Comparison of ENCODE assay signal across 1 cellular context in genomic region chr6:170554086-170554887, GRCh38.
TF ChIP-seq lines count a peak whose summit lies in the region.

TSS of gene TBP (plus strand) at chr6:170554369. CDS start at chr6:170557030, 2,661 bp downstream.

TF ChIP-seq in GM12878, 131 proteins besides CTCF, POLR2A, EP300 and RAD21 (continued from another document and continues in another):
- TF ChIP-seq PAX8 (IDR thresholded peaks at IDR 0.05) (no peak), ZZZ3 (IDR thresholded peaks at IDR 0.05; ENCODE audit: control insufficient read depth, insufficient read length, low read depth) (no peak), RB1 (IDR thresholded peaks at IDR 0.05; ENCODE audit: borderline replicate concordance) (peak; percentile 23; the same call in 1 of the 2 replicates), CREB1 (IDR thresholded peaks at IDR 0.05; ENCODE audit: low read depth) (peak; percentile 99), CEBPB (IDR thresholded peaks at IDR 0.05; ENCODE audit: borderline replicate concordance in 1 of 2, low read depth in 2 of 2, low read length in 2 of 2) (no peak), JUND (IDR thresholded peaks at IDR 0.05; ENCODE audit: low read depth, low read length) (no peak), BCL11A (IDR thresholded peaks at IDR 0.05; ENCODE audit: low read depth, low read length) (no peak), SIX5 (IDR thresholded peaks at IDR 0.05; ENCODE audit: low read depth, low read length, severe bottlenecking) (peak; percentile 81), GATAD2B (conservative IDR thresholded peaks at IDR 0.05; ENCODE audit: low read depth) (peak; percentile 52), ESRRA (IDR thresholded peaks at IDR 0.05; ENCODE audit: low read length) (no peak), DPF2 (IDR thresholded peaks at IDR 0.05) (no peak), ATF2 (IDR thresholded peaks at IDR 0.05; ENCODE audit: low read length) (no peak), MEF2A (IDR thresholded peaks at IDR 0.05; ENCODE audit: insufficient read depth, low read depth, low read length) (no peak), CHD1 (IDR thresholded peaks at IDR 0.05; ENCODE audit: low read depth, low read length) (no peak), TARDBP (IDR thresholded peaks at IDR 0.05; ENCODE audit: borderline replicate concordance) (peak; percentile 74; the same call in 1 of the 2 replicates), STAT3 (IDR thresholded peaks at IDR 0.05; ENCODE audit: low read depth, low read length) (no peak), NFIC (IDR thresholded peaks at IDR 0.05; ENCODE audit: low read depth, low read length) (no peak), SP1 (IDR thresholded peaks at IDR 0.05; ENCODE audit: low read depth, low read length) (peak; percentile 77), CBX5 (IDR thresholded peaks at IDR 0.05; ENCODE audit: low read depth) (no peak), ASH2L (IDR thresholded peaks at IDR 0.05; ENCODE audit: borderline replicate concordance, low read depth) (no peak), GABPA (IDR thresholded peaks at IDR 0.05; ENCODE audit: low read depth) (peak; percentile 98), BHLHE40 (IDR thresholded peaks at IDR 0.05; ENCODE audit: borderline replicate concordance in 1 of 2, low read depth in 2 of 2, low read length in 1 of 2) (peak; percentile 39 to 69), MTA2 (IDR thresholded peaks at IDR 0.05; ENCODE audit: low read depth) (no peak; the same call in 1 of the 2 replicates), ZNF207 (IDR thresholded peaks at IDR 0.05; ENCODE audit: borderline replicate concordance) (no peak), ATF7 (IDR thresholded peaks at IDR 0.05; ENCODE audit: low read depth) (peak; percentile 77), JUNB (IDR thresholded peaks at IDR 0.05) (no peak), HDAC6 (IDR thresholded peaks at IDR 0.05; ENCODE audit: unreplicated experiment) (no peak), ZBED1 (IDR thresholded peaks at IDR 0.05; ENCODE audit: borderline replicate concordance) (no peak), TCF7 (IDR thresholded peaks at IDR 0.05; ENCODE audit: borderline replicate concordance) (no peak), E4F1 (IDR thresholded peaks at IDR 0.05; ENCODE audit: borderline replicate concordance, partially characterized antibody) (peak; percentile 75), MAX (IDR thresholded peaks at IDR 0.05; ENCODE audit: low read depth, low read length) (peak; percentile 26; the same call in 1 of the 2 replicates), TAF1 (IDR thresholded peaks at IDR 0.05; ENCODE audit: borderline replicate concordance, low read depth, low read length) (peak; percentile 65; the same call in 1 of the 2 replicates), SPI1 (IDR thresholded peaks at IDR 0.05; ENCODE audit: borderline replicate concordance, insufficient read depth, low read depth, low read length) (0 out of 2 replicates have a peak, but pooled peaks have one; percentile 4), RUNX3 (IDR thresholded peaks at IDR 0.05; ENCODE audit: low read length) (peak; percentile 77), TCF12 (IDR thresholded peaks at IDR 0.05; ENCODE audit: low read depth, low read length) (peak; percentile 56; the same call in 1 of the 2 replicates), USF2 (IDR thresholded peaks at IDR 0.05; ENCODE audit: borderline replicate concordance, low read depth, low read length) (no peak), BRCA1 (IDR thresholded peaks at IDR 0.05; ENCODE audit: low read depth, low read length) (no peak), PML (IDR thresholded peaks at IDR 0.05; ENCODE audit: low read length) (no peak), NR2C2 (IDR thresholded peaks at IDR 0.05; ENCODE audit: borderline replicate concordance, control insufficient read depth, insufficient read length, low read depth) (no peak), CHD2 (IDR thresholded peaks at IDR 0.05; ENCODE audit: borderline replicate concordance, low read depth, low read length) (peak; percentile 81), FOS (IDR thresholded peaks at IDR 0.05; ENCODE audit: borderline replicate concordance, extremely low read depth, insufficient read length) (no peak), STAT1 (conservative IDR thresholded peaks at IDR 0.05) (0 out of 2 replicates have a peak, but pooled peaks have one; percentile 23), PKNOX1 (IDR thresholded peaks at IDR 0.05) (peak; percentile 89), SMARCA5 (IDR thresholded peaks at IDR 0.05) (no peak), TBL1XR1 (IDR thresholded peaks at IDR 0.05; ENCODE audit: low read depth, low read length) (no peak), HSF1 (IDR thresholded peaks at IDR 0.05; ENCODE audit: low read depth, low read length) (no peak), NR2F1 (conservative IDR thresholded peaks at IDR 0.05) (peak; percentile 98), CREM (IDR thresholded peaks at IDR 0.05; ENCODE audit: low read depth) (peak; percentile 100), YY1 (IDR thresholded peaks at IDR 0.05; ENCODE audit: low read depth, low read length) (peak; percentile 95), EZH2 (IDR thresholded peaks at IDR 0.05; ENCODE audit: borderline replicate concordance, control insufficient read depth, low read depth, low read length) (no peak), SRF (IDR thresholded peaks at IDR 0.05; ENCODE audit: low read depth in 2 of 2, low read length in 2 of 2) (peak; percentile 38 to 85; a peak in 2 of 4 replicates), POU2F2 (IDR thresholded peaks at IDR 0.05; ENCODE audit: borderline replicate concordance, low read depth, low read length) (peak; percentile 58; the same call in 1 of the 3 replicates), RELA (IDR thresholded peaks at IDR 0.05; ENCODE audit: borderline replicate concordance, partially characterized antibody) (peak; percentile 15), KLF5 (IDR thresholded peaks at IDR 0.05; ENCODE audit: partially characterized antibody) (peak; percentile 62), HDGF (IDR thresholded peaks at IDR 0.05) (no peak; the same call in 1 of the 2 replicates)
- TF ChIP-seq, protein P1, sequence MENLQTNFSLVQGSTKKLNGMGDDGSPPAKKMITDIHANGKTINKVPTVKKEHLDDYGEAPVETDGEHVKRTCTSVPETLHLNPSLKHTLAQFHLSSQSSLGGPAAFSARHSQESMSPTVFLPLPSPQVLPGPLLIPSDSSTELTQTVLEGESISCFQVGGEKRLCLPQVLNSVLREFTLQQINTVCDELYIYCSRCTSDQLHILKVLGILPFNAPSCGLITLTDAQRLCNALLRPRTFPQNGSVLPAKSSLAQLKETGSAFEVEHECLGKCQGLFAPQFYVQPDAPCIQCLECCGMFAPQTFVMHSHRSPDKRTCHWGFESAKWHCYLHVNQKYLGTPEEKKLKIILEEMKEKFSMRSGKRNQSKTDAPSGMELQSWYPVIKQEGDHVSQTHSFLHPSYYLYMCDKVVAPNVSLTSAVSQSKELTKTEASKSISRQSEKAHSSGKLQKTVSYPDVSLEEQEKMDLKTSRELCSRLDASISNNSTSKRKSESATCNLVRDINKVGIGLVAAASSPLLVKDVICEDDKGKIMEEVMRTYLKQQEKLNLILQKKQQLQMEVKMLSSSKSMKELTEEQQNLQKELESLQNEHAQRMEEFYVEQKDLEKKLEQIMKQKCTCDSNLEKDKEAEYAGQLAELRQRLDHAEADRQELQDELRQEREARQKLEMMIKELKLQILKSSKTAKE (IDR thresholded peaks at IDR 0.05; ENCODE audit: low read depth, poor library complexity, severe bottlenecking) = no peak
- TF ChIP-seq, protein P2, sequence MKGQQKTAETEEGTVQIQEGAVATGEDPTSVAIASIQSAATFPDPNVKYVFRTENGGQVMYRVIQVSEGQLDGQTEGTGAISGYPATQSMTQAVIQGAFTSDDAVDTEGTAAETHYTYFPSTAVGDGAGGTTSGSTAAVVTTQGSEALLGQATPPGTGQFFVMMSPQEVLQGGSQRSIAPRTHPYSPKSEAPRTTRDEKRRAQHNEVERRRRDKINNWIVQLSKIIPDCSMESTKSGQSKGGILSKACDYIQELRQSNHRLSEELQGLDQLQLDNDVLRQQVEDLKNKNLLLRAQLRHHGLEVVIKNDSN (IDR thresholded peaks at IDR 0.05; ENCODE audit: borderline replicate concordance, extremely low read length, insufficient read depth, low read depth, low read length) = no peak
- TF ChIP-seq, protein P3, sequence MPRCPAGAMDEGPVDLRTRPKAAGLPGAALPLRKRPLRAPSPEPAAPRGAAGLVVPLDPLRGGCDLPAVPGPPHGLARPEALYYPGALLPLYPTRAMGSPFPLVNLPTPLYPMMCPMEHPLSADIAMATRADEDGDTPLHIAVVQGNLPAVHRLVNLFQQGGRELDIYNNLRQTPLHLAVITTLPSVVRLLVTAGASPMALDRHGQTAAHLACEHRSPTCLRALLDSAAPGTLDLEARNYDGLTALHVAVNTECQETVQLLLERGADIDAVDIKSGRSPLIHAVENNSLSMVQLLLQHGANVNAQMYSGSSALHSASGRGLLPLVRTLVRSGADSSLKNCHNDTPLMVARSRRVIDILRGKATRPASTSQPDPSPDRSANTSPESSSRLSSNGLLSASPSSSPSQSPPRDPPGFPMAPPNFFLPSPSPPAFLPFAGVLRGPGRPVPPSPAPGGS (IDR thresholded peaks at IDR 0.05; ENCODE audit: borderline replicate concordance, insufficient read depth, low read depth, low read length, poor library complexity, severe bottlenecking) = no peak
- TF ChIP-seq, protein P4, sequence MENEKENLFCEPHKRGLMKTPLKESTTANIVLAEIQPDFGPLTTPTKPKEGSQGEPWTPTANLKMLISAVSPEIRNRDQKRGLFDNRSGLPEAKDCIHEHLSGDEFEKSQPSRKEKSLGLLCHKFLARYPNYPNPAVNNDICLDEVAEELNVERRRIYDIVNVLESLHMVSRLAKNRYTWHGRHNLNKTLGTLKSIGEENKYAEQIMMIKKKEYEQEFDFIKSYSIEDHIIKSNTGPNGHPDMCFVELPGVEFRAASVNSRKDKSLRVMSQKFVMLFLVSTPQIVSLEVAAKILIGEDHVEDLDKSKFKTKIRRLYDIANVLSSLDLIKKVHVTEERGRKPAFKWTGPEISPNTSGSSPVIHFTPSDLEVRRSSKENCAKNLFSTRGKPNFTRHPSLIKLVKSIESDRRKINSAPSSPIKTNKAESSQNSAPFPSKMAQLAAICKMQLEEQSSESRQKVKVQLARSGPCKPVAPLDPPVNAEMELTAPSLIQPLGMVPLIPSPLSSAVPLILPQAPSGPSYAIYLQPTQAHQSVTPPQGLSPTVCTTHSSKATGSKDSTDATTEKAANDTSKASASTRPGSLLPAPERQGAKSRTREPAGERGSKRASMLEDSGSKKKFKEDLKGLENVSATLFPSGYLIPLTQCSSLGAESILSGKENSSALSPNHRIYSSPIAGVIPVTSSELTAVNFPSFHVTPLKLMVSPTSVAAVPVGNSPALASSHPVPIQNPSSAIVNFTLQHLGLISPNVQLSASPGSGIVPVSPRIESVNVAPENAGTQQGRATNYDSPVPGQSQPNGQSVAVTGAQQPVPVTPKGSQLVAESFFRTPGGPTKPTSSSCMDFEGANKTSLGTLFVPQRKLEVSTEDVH (IDR thresholded peaks at IDR 0.05; ENCODE audit: low read depth, partially characterized antibody) = peak; percentile 89
